Comparison of ENCODE assay signal across 26 cellular contexts in genomic region chr3:126147932-126148683, GRCh38. TPM values are rescaled to one million over a fixed set of nuclear protein-coding genes. Genes with fewer than 3 reads are reported as not detected.
DNase-seq lines count a peak whose midpoint lies in the region; ATAC-seq and TF ChIP-seq lines count a peak whose summit lies in the region.
"Had no signal": no experiment of that assay in that cellular context is flagged by ENCODE, and none has a peak within 500 bp of the region (broad histone marks: within the 10 kb centered on the region; RNA-seq: fewer than 3 reads in every experiment).

No MANE protein-coding gene starts in this region.

- TF ChIP-seq CTCF in Peyer's patch (IDR thresholded peaks at IDR 0.05) (no peak), lower lobe of right lung (IDR thresholded peaks at IDR 0.05) (no peak), upper lobe of right lung (IDR thresholded peaks at IDR 0.05) (no peak), MM.1S (IDR thresholded peaks at IDR 0.05; ENCODE audit: low read length) (no peak)

- H3K4me1 ChIP-seq in Peyer's patch (no peaks in the 10 kb centered on the region), lower lobe of right lung (no peaks in the 10 kb centered on the region), upper lobe of right lung (no peaks in the 10 kb centered on the region), MM.1S (ENCODE audit: low read length) (no peaks in the 10 kb centered on the region)

- H2AFZ ChIP-seq in MM.1S (ENCODE audit: low read length), result no peak overlapping the region

- H3F3A ChIP-seq in MM.1S (ENCODE audit: insufficient read depth, low read length), result no peaks in the 10 kb centered on the region

- H3K9me3 ChIP-seq in Peyer's patch (no peaks in the 10 kb centered on the region), lower lobe of right lung (no peaks in the 10 kb centered on the region), upper lobe of right lung (no peaks in the 10 kb centered on the region), MM.1S (replicated peaks; ENCODE audit: insufficient read depth, low read length) (no peaks in the 10 kb centered on the region)
- H3K9me3 ChIP-seq: neutrophil had no signal

- no peaks in the 10 kb centered on the region for H3K79me2 ChIP-seq in MM.1S (ENCODE audit: low read length)

- no peak overlapping the region for H3K9ac ChIP-seq in MM.1S (ENCODE audit: low read length)

- no peaks in the 10 kb centered on the region for H3K36me3 Mint-ChIP-seq in activated T-cell treated with anti-CD3 and anti-CD28 coated beads, Interleukin-2, amount 50 U/mL, for 24 hours (ENCODE audit: low read depth)
- H3K36me3 Mint-ChIP-seq in activated T-cell treated with anti-CD3 and anti-CD28 coated beads, Interleukin-2, amount 50 U/mL, for 4 hours (ENCODE audit: insufficient read depth), result no peaks in the 10 kb centered on the region
- H3K36me3 Mint-ChIP-seq: memory B cell had no signal

- H3K4me3 Mint-ChIP-seq in activated T-cell treated with anti-CD3 and anti-CD28 coated beads, Interleukin-2, amount 50 U/mL, for 24 hours, result no peak overlapping the region
- no peak overlapping the region for H3K4me3 Mint-ChIP-seq in activated T-cell treated with anti-CD3 and anti-CD28 coated beads, Interleukin-2, amount 50 U/mL, for 4 hours
- H3K4me3 Mint-ChIP-seq: activated naive CD4-positive, alpha-beta T cell treated with anti-CD3 and anti-CD28 coated beads, Interleukin-2, amount 50 U/mL, for 24 hours; activated T-cell treated with anti-CD3 and anti-CD28 coated beads, Interleukin-2, amount 50 U/mL, for 72 hours; memory B cell; T-helper 1 cell treated with Interleukin-12 subunit alpha and Interleukin-12 subunit beta and Interleukin-4 antibody, amounts not matched to agents 30 μg/mL and 1 μg/mL, for 36 hours had no signal

- no peaks in the 10 kb centered on the region for H3K4me1 Mint-ChIP-seq in activated T-cell treated with anti-CD3 and anti-CD28 coated beads, Interleukin-2, amount 50 U/mL, for 24 hours (ENCODE audit: low read depth)
- H3K4me1 Mint-ChIP-seq in activated T-cell treated with anti-CD3 and anti-CD28 coated beads, Interleukin-2, amount 50 U/mL, for 4 hours (ENCODE audit: low read depth), result no peaks in the 10 kb centered on the region
- H3K4me1 Mint-ChIP-seq: activated naive CD4-positive, alpha-beta T cell treated with anti-CD3 and anti-CD28 coated beads, Interleukin-2, amount 50 U/mL, for 24 hours; memory B cell had no signal

- no peaks in the 10 kb centered on the region for H3K9me2 ChIP-seq in MM.1S (replicated peaks; ENCODE audit: insufficient read depth, low read length)

- intact Hi-C loops in lower lobe of right lung (cut with DNase I), result no loop called here
- intact Hi-C loops in upper lobe of right lung (cut with DNase I), result no loop called here

- no peak overlapping the region for H3K27ac ChIP-seq in Peyer's patch
- no peak overlapping the region for H3K27ac ChIP-seq in lower lobe of right lung
- H3K27ac ChIP-seq in upper lobe of right lung, result no peak overlapping the region
- H3K27ac ChIP-seq in MM.1S (ENCODE audit: low read length), result no peak overlapping the region
- H3K27ac ChIP-seq: C4-2B, neutrophil, SK-N-MC had no signal

- peaks cover 4% of the 10 kb centered on the region for H3K27me3 Mint-ChIP-seq in activated T-cell treated with anti-CD3 and anti-CD28 coated beads, Interleukin-2, amount 50 U/mL, for 24 hours
- H3K27me3 Mint-ChIP-seq in activated T-cell treated with anti-CD3 and anti-CD28 coated beads, Interleukin-2, amount 50 U/mL, for 4 hours (ENCODE audit: low read depth), result peaks cover 6% of the 10 kb centered on the region
- H3K27me3 Mint-ChIP-seq: memory B cell had no signal

- no peak for TF ChIP-seq POLR2A in Peyer's patch (IDR thresholded peaks at IDR 0.05)

- no peak for ATAC-seq in activated T-cell treated with anti-CD3 and anti-CD28 coated beads, Interleukin-2, amount 50 U/mL, for 4 hours
- ATAC-seq in lower lobe of right lung (no peak), upper lobe of right lung (peak; percentile 18)
- ATAC-seq: activated T-cell treated with anti-CD3 and anti-CD28 coated beads, Interleukin-2, amount 50 U/mL, for 72 hours had no signal

- DNase-seq in activated T-cell treated with anti-CD3 and anti-CD28 coated beads, Interleukin-2, amount 50 U/mL, for 24 hours, result peak; percentile 15
- no peak for DNase-seq in activated T-cell treated with anti-CD3 and anti-CD28 coated beads, Interleukin-2, amount 50 U/mL, for 4 hours
- DNase-seq in Peyer's patch (peak; percentile 4 to 39 (median 35)), lower lobe of right lung (peak; percentile 28), upper lobe of right lung (peak; percentile 55), MM.1S (no peak), NCI-H82 (lab: John Stamatoyannopoulos, UW) (no peak)
- DNase-seq: activated CD4-positive, alpha-beta T cell treated with anti-CD3 and anti-CD28 coated beads, Interleukin-2, amount 50 U/mL, for 1 hour; activated T-cell treated with anti-CD3 and anti-CD28 coated beads, Interleukin-2, amount 50 U/mL, for 72 hours; anterior cingulate cortex; Calu3; caudate nucleus; glutamatergic neuron; NCI-H1694; NCI-H526; small intestine; substantia nigra had no signal

- H3K27me3 ChIP-seq in Peyer's patch (no peaks in the 10 kb centered on the region), lower lobe of right lung (ENCODE audit: low read depth) (no peaks in the 10 kb centered on the region), upper lobe of right lung (no peaks in the 10 kb centered on the region), MM.1S (replicated peaks; ENCODE audit: insufficient read depth, low read length) (no peaks in the 10 kb centered on the region)

- H4K20me1 ChIP-seq in MM.1S (ENCODE audit: insufficient read depth, low read length), result no peaks in the 10 kb centered on the region

- no peaks in the 10 kb centered on the region for H3K9me3 Mint-ChIP-seq in activated T-cell treated with anti-CD3 and anti-CD28 coated beads, Interleukin-2, amount 50 U/mL, for 24 hours
- no peaks in the 10 kb centered on the region for H3K9me3 Mint-ChIP-seq in activated T-cell treated with anti-CD3 and anti-CD28 coated beads, Interleukin-2, amount 50 U/mL, for 4 hours
- H3K9me3 Mint-ChIP-seq: activated naive CD4-positive, alpha-beta T cell treated with anti-CD3 and anti-CD28 coated beads, Interleukin-2, amount 50 U/mL, for 24 hours; activated T-cell treated with anti-CD3 and anti-CD28 coated beads, Interleukin-2, amount 50 U/mL, for 72 hours; memory B cell; T-helper 1 cell treated with Interleukin-12 subunit alpha and Interleukin-12 subunit beta and Interleukin-4 antibody, amounts not matched to agents 30 μg/mL and 1 μg/mL, for 36 hours had no signal

- H3K4me3 ChIP-seq in Peyer's patch (no peak overlapping the region), lower lobe of right lung (no peak overlapping the region), upper lobe of right lung (no peak overlapping the region), MM.1S (ENCODE audit: low read length) (no peak overlapping the region)
- H3K4me3 ChIP-seq: SK-N-MC had no signal

- H3K4me2 ChIP-seq in MM.1S (ENCODE audit: low read depth, low read length), result no peak overlapping the region

- H3K36me3 ChIP-seq in Peyer's patch (no peaks in the 10 kb centered on the region), lower lobe of right lung (no peaks in the 10 kb centered on the region), upper lobe of right lung (no peaks in the 10 kb centered on the region), MM.1S (replicated peaks; ENCODE audit: insufficient read depth, low read length) (no peaks in the 10 kb centered on the region)
- H3K36me3 ChIP-seq: neutrophil had no signal

- no peak overlapping the region for H3K27ac Mint-ChIP-seq in activated T-cell treated with anti-CD3 and anti-CD28 coated beads, Interleukin-2, amount 50 U/mL, for 24 hours
- H3K27ac Mint-ChIP-seq: activated naive CD4-positive, alpha-beta T cell treated with anti-CD3 and anti-CD28 coated beads, Interleukin-2, amount 50 U/mL, for 24 hours; activated T-cell treated with anti-CD3 and anti-CD28 coated beads, Interleukin-2, amount 50 U/mL, for 72 hours; memory B cell; T-helper 1 cell treated with Interleukin-12 subunit alpha and Interleukin-12 subunit beta and Interleukin-4 antibody, amounts not matched to agents 30 μg/mL and 1 μg/mL, for 36 hours had no signal

RNA-seq across cellular contexts. Expression of gene ALDH1L1, which starts 32.3 kb away (rescaled TPM):
- under 1 TPM in 2 of 3 donors, not detected in 1; 0.10 to 0.29 TPM for total RNA-seq in activated T-cell treated with anti-CD3 and anti-CD28 coated beads, Interleukin-2, amount 50 U/mL, for 4 hours
- total RNA-seq in Peyer's patch, result 10 to 100 TPM in 1 of 4 donors, 1 to 10 TPM in 3; 2.0 to 14.2 (median 4.6) TPM
- total RNA-seq in lower lobe of right lung, result 2.8 TPM
- 3.3 TPM for total RNA-seq in upper lobe of right lung
- total RNA-seq: dermis microvascular lymphatic vessel endothelial cell, myocyte, RPMI7951 had no signal

Comparison
In these comparisons a context has a peak if more than half of its experiments do, and no peak if none do; other contexts are left out.
1. DNase-seq: peak in activated T-cell treated with anti-CD3 and anti-CD28 coated beads, Interleukin-2, amount 50 U/mL, for 24 hours (single experiment), Peyer's patch (3 of 3), lower lobe of right lung (single experiment) and upper lobe of right lung (single experiment); none in activated T-cell treated with anti-CD3 and anti-CD28 coated beads, Interleukin-2, amount 50 U/mL, for 4 hours (single experiment), MM.1S (single experiment) and NCI-H82 (single experiment).